ENCODE assay signal across 8 cellular contexts in the genomic region with DNA sequence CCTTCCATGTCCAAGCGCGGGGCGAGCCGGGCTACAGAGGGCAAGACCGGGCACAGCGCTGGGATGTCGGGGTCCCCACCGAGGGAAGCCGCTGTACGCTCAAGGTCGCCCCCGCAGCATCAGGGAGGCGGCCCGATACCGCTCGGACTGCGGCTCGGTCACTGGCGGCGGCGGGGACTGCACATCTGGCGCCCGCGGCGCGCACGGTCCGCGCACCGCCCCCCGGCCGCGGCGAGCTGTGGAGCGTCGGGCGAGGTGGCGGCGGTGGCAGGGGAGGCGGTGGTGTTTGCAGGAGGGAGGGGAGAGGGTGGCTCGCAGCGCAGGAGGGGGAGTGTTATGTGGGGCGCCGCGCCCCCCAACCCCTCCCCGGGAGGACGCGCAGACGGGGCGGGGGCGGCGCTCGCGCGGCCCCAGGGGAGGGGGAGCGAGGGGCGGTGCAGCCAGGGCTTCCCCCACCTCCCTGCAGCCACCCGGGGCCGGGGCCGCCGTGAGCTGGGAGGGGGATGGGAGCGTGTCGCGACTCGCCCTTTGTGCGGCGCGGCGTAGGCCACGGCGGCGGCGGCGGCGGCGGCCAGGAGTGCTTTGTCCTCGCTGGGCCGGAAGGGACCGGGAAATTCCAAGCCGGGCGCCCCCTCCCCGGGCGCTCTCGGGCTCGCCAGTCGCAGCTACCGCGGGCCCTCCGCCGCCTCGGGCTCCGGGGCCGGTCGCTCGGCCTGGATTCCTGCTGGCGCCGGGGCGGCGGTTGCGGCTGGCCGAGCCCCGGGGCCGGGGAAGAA. TPM values are rescaled to one million over a fixed set of nuclear protein-coding genes. Genes with fewer than 3 reads are reported as not detected.
DNase-seq lines count a peak whose midpoint lies in the region; ATAC-seq and TF ChIP-seq lines count a peak whose summit lies in the region.

NUAK1 (minus strand) TSS at position 309 of the 776 bp plus-strand sequence; CDS start at position 8, 301 bp downstream.

- DNase-seq in LNCaP clone FGC (ENCODE audit: low read depth) = no peak
- no peak for DNase-seq in activated CD8-positive, alpha-beta T cell treated with anti-CD3 and anti-CD28 coated beads, Interleukin-2, amount 10 ng/mL, durations not matched to agents 7 days and 5 days
- DNase-seq in esophagus muscularis mucosa (ENCODE audit: extremely low spot score) = no peak
- DNase-seq in mucosa of descending colon = peak; percentile 50 to 77 (median 66)
- DNase-seq in tibial artery = peak; percentile 48 to 81

- H4K20me1 ChIP-seq in DOHH2 (ENCODE audit: control insufficient read depth, insufficient read depth, low read depth, low read length) = no peaks in the 10 kb centered on the region

- WGBS in esophagus muscularis mucosa = 0% methylated on average over 7 of the region's 103 CpGs

- TF ChIP-seq POLR2A in esophagus muscularis mucosa (IDR thresholded peaks at IDR 0.05; ENCODE audit: low read depth) = no peak

- H3K27me3 ChIP-seq in DOHH2 (ENCODE audit: control insufficient read depth, low read length) = peaks cover 55% of the 10 kb centered on the region
- peaks cover 0 to 14% (median 0%) of the 10 kb centered on the region in 4 donors for H3K27me3 ChIP-seq in esophagus muscularis mucosa
- H3K27me3 ChIP-seq in tibial artery = no peaks in the 10 kb centered on the region

- H3K9me3 ChIP-seq in DOHH2 (ENCODE audit: control insufficient read depth, insufficient read depth, low read length) (no peaks in the 10 kb centered on the region), esophagus muscularis mucosa (no peaks in the 10 kb centered on the region), mucosa of descending colon (no peaks in the 10 kb centered on the region), tibial artery (no peaks in the 10 kb centered on the region)

- H3K27me3 Mint-ChIP-seq in activated CD8-positive, alpha-beta T cell treated with anti-CD3 and anti-CD28 coated beads, Interleukin-2, amount 10 ng/mL, durations not matched to agents 7 days and 5 days (ENCODE audit: low read depth) = peaks cover 54% of the 10 kb centered on the region

- H3K27ac ChIP-seq in DOHH2 (ENCODE audit: low read depth, low read length) (no peak within 1 kb of the TSS), esophagus muscularis mucosa (replicated peaks in 1 of 4) (peak within 1 kb of the TSS; percentile 87 to 96 (median 93)), tibial artery (peak within 1 kb of the TSS; percentile 98 to 99)

- no peaks in the 10 kb centered on the region for H3K4me1 Mint-ChIP-seq in activated CD8-positive, alpha-beta T cell treated with anti-CD3 and anti-CD28 coated beads, Interleukin-2, amount 10 ng/mL, durations not matched to agents 7 days and 5 days (ENCODE audit: low read depth)

- no peaks in the 10 kb centered on the region for H3K36me3 Mint-ChIP-seq in activated CD8-positive, alpha-beta T cell treated with anti-CD3 and anti-CD28 coated beads, Interleukin-2, amount 10 ng/mL, durations not matched to agents 7 days and 5 days (ENCODE audit: low read depth)

- H3K4me3 Mint-ChIP-seq in activated CD8-positive, alpha-beta T cell treated with anti-CD3 and anti-CD28 coated beads, Interleukin-2, amount 10 ng/mL, durations not matched to agents 7 days and 5 days = no peak within 1 kb of the TSS

- no peak for TF ChIP-seq EP300 in esophagus muscularis mucosa (IDR thresholded peaks at IDR 0.05)

- H3K36me3 ChIP-seq in DOHH2 (ENCODE audit: control insufficient read depth, low read length) = no peaks in the 10 kb centered on the region
- H3K36me3 ChIP-seq in esophagus muscularis mucosa = no peaks in the 10 kb centered on the region
- no peaks in the 10 kb centered on the region for H3K36me3 ChIP-seq in mucosa of descending colon (ENCODE audit: low read depth)
- no peaks in the 10 kb centered on the region for H3K36me3 ChIP-seq in tibial artery

- H3K79me2 ChIP-seq in DOHH2 (ENCODE audit: control insufficient read depth, low read length) = no peaks in the 10 kb centered on the region

- peak; percentile 52 for ATAC-seq in activated CD8-positive, alpha-beta T cell treated with anti-CD3 and anti-CD28 coated beads, Interleukin-2, amount 10 ng/mL, durations not matched to agents 7 days and 5 days
- peak; percentile 76 for ATAC-seq in mucosa of descending colon
- ATAC-seq in GM19324 (IDR thresholded peaks at IDR 0.05; ENCODE audit: low FRiP score, unreplicated experiment) = no peak
- no peak for ATAC-seq in HG02973 (IDR thresholded peaks at IDR 0.05; ENCODE audit: unreplicated experiment)

- H3K4me2 ChIP-seq in DOHH2 (ENCODE audit: low read length) = peak within 1 kb of the TSS; percentile 21; the same call in 1 of the 2 replicates

- POLR2A ChIA-PET in activated CD8-positive, alpha-beta T cell treated with anti-CD3 and anti-CD28 coated beads, Interleukin-2, amount 10 ng/mL, durations not matched to agents 7 days and 5 days (lab: Charles Lee) = no interaction called here

- CTCF ChIA-PET in activated CD8-positive, alpha-beta T cell treated with anti-CD3 and anti-CD28 coated beads, Interleukin-2, amount 10 ng/mL, durations not matched to agents 7 days and 5 days (lab: Charles Lee) = interaction anchor here (1.0 kb wide), 1 partner anchor 719 kb away, joined by 3 read pairs; no protein-coding TSS in a partner anchor

- TF ChIP-seq CTCF in DOHH2 (IDR thresholded peaks at IDR 0.05; ENCODE audit: low read depth, low read length, poor library complexity, severe bottlenecking) = no peak
- TF ChIP-seq CTCF in LNCaP clone FGC (IDR thresholded peaks at IDR 0.05; ENCODE audit: control insufficient read depth, extremely low read depth, insufficient read depth) = no peak
- peak in 2 of 3 experiments; percentile 5 to 18 for TF ChIP-seq CTCF in esophagus muscularis mucosa (IDR thresholded peaks at IDR 0.05)
- no peak for TF ChIP-seq CTCF in mucosa of descending colon (IDR thresholded peaks at IDR 0.05)
- TF ChIP-seq CTCF in tibial artery (IDR thresholded peaks at IDR 0.05) = peak in 1 of 2 experiments; percentile 37

- no peaks in the 10 kb centered on the region for H3K9me2 ChIP-seq in DOHH2 (replicated peaks; ENCODE audit: control insufficient read depth, low read length)

- H3K4me1 ChIP-seq in DOHH2 (ENCODE audit: control insufficient read depth, low read length) (peaks cover 8% of the 10 kb centered on the region), esophagus muscularis mucosa (peaks cover 25 to 72% (median 64%) of the 10 kb centered on the region in 4 donors), mucosa of descending colon (ENCODE audit: low read depth) (peaks cover 7% of the 10 kb centered on the region), tibial artery (peaks cover 0 to 64% (median 47%) of the 10 kb centered on the region in 4 donors)

- H3K27ac Mint-ChIP-seq in activated CD8-positive, alpha-beta T cell treated with anti-CD3 and anti-CD28 coated beads, Interleukin-2, amount 10 ng/mL, durations not matched to agents 7 days and 5 days = no peak within 1 kb of the TSS

- intact Hi-C loops in esophagus muscularis mucosa (cut with DNase I) = loop anchor here (5.0 kb wide), 1 partner anchor 717 kb away; no protein-coding TSS in a partner anchor
- intact Hi-C loops in mucosa of descending colon (cut with DNase I, micrococcal nuclease) = loop anchor here (5.0 to 10.0 kb wide), 4 partner anchors 104 to 717 kb away; no protein-coding TSS in a partner anchor
- intact Hi-C loops in tibial artery (cut with DNase I; ENCODE audit: low total_unique reads) = loop anchor here (5.0 to 10.0 kb wide), 4 partner anchors 57 to 717 kb away; no protein-coding TSS in a partner anchor

- H3K4me3 ChIP-seq in DOHH2 (ENCODE audit: low read length) (0 out of 2 replicates have a peak within 1 kb of the TSS, but pooled peaks have one; percentile 10), LNCaP clone FGC (ENCODE audit: low read depth, low read length) (peak within 1 kb of the TSS; percentile 49), esophagus muscularis mucosa (peak within 1 kb of the TSS; percentile 73 to 86 (median 80)), mucosa of descending colon (peak within 1 kb of the TSS; percentile 45), tibial artery (peak within 1 kb of the TSS; percentile 82 to 84)

- H3F3A ChIP-seq in DOHH2 (ENCODE audit: control insufficient read depth, insufficient read depth) = no peaks in the 10 kb centered on the region

- no peaks in the 10 kb centered on the region for H3K9me3 Mint-ChIP-seq in activated CD8-positive, alpha-beta T cell treated with anti-CD3 and anti-CD28 coated beads, Interleukin-2, amount 10 ng/mL, durations not matched to agents 7 days and 5 days (ENCODE audit: insufficient read depth)

RNA-seq across cellular contexts. Expression of gene NUAK1, which starts in this region (rescaled TPM):
- total RNA-seq in activated CD8-positive, alpha-beta T cell treated with anti-CD3 and anti-CD28 coated beads, Interleukin-2, amount 10 ng/mL, durations not matched to agents 7 days and 5 days = not detected
- total RNA-seq in esophagus muscularis mucosa = 10 to 100 TPM in 2 of 4 donors, 1 to 10 TPM in 2; 7.1 to 19.8 (median 10.7) TPM
- total RNA-seq in mucosa of descending colon = 1 to 10 TPM; 4.9 to 6.8 (median 5.4) TPM

Comparison
In these comparisons a context has a peak if more than half of its experiments do, and no peak if none do; other contexts are left out.
1. RNA of gene NUAK1 (total RNA-seq): 7.1 to 19.8 TPM in esophagus muscularis mucosa and 4.9 to 6.8 TPM in mucosa of descending colon; not detected in activated CD8-positive, alpha-beta T cell treated with anti-CD3 and anti-CD28 coated beads, Interleukin-2, amount 10 ng/mL, durations not matched to agents 7 days and 5 days; every median in the first group is over 4 times any median in the second.
2. Peak in ATAC-seq in activated CD8-positive, alpha-beta T cell treated with anti-CD3 and anti-CD28 coated beads, Interleukin-2, amount 10 ng/mL, durations not matched to agents 7 days and 5 days; RNA of the gene not detected or under 1 TPM.
3. H3K4me3 ChIP-seq: peak in every context shown above with its lines; median percentile 83 in tibial artery; 80 in esophagus muscularis mucosa; 49 in LNCaP clone FGC; 45 in mucosa of descending colon; 10 in DOHH2.
4. CTCF ChIP-seq: peak in esophagus muscularis mucosa (2 of 3); none in DOHH2 (single experiment), LNCaP clone FGC (single experiment) and mucosa of descending colon (single experiment).
5. DNase-seq: peak in mucosa of descending colon (3 of 3) and tibial artery (2 of 2); none in LNCaP clone FGC (single experiment), activated CD8-positive, alpha-beta T cell treated with anti-CD3 and anti-CD28 coated beads, Interleukin-2, amount 10 ng/mL, durations not matched to agents 7 days and 5 days (single experiment) and esophagus muscularis mucosa (single experiment).